ENCODE assay signal across 8 cellular contexts in the genomic region with DNA sequence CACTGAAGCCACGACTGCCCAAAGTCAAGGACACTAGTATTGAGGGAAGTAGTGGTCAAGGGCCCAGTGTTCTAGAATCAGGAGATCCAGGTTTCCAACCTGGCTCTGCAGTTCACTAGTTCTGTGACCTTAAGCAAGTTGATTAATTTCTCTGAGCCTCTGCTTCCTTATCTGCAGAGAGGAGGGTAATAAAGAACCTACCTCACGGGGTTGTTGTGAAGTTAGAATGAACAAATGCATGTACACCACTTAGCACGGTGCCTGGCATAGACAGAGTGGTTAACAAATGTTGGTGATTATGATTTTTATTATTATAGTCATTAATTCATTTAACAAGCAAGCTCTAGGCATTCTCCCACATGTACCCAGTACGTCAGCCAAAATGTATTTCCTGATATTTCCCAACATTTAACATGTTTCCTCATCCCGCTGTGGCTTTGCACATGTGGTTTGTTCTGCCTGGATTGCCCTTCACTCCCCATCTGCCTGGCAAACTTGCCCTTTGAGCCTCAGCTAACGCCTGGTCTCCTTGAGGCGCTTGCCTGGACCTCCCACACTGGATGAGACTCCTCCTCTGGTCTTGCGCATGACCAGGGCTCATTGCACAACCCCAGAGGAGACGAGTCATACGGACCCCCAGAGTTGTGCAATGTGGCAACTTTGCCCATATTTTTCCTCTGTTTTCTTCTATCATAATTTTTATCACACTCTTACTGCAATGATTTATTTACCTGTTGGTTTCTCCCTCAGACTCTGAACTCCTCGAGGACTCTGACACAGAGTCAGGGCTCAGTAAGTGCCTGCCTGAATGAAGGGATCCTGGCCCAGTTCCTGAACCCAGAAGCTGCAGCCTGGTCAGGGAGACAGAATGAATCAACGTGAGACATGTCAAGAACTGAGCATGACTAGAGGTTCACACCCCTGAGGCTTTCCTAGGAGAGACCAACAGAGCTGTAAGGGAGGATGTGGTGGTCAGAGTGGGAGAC. TPM values are rescaled to one million over a fixed set of nuclear protein-coding genes. Genes with fewer than 3 reads are reported as not detected.
A peak's percentile ranks its signal among the peaks of the same experiment; 100 is the strongest.
DNase-seq lines count a peak whose midpoint lies in the region; ATAC-seq, FAIRE-seq and TF ChIP-seq lines count a peak whose summit lies in the region.

No MANE protein-coding gene starts in this region.

- TF ChIP-seq CTCF in ascending aorta (IDR thresholded peaks at IDR 0.05), result no peak
- no peak for TF ChIP-seq CTCF in kidney (IDR thresholded peaks at IDR 0.05; ENCODE audit: borderline replicate concordance, extremely low read depth, insufficient read depth)
- no peak for TF ChIP-seq CTCF in suprapubic skin (IDR thresholded peaks at IDR 0.05)

- intact Hi-C loops in ascending aorta (cut with DNase I), result no loop called here
- intact Hi-C loops in kidney (cut with DNase I), result no loop called here

- H3K4me1 ChIP-seq in ascending aorta, result no peaks in the 10 kb centered on the region
- H3K4me1 ChIP-seq in kidney (ENCODE audit: control insufficient read depth in 1 of 2, insufficient read depth in 1 of 2, low read depth in 1 of 2, low read length in 2 of 2), result peaks cover 0 to 6% of the 10 kb centered on the region in 2 donors
- peaks cover 26% of the 10 kb centered on the region for H3K4me1 ChIP-seq in suprapubic skin

- TF ChIP-seq EP300 in suprapubic skin (IDR thresholded peaks at IDR 0.05), result no peak

- H3K36me3 ChIP-seq in ascending aorta, result no peaks in the 10 kb centered on the region
- H3K36me3 ChIP-seq in kidney (ENCODE audit: control insufficient read depth in 1 of 2, insufficient read depth in 2 of 2, low read length in 2 of 2), result no peaks in the 10 kb centered on the region
- no peaks in the 10 kb centered on the region for H3K36me3 ChIP-seq in suprapubic skin

- H3K9me3 ChIP-seq in ascending aorta, result no peaks in the 10 kb centered on the region
- peaks cover 0 to 2% of the 10 kb centered on the region in 2 donors for H3K9me3 ChIP-seq in kidney (ENCODE audit: control insufficient read depth in 1 of 2, low read length in 2 of 2)
- H3K9me3 ChIP-seq in suprapubic skin, result no peaks in the 10 kb centered on the region

- TF ChIP-seq POLR2A in suprapubic skin (IDR thresholded peaks at IDR 0.05), result no peak

- 13% methylated on average over 11 of the region's 12 CpGs for WGBS in suprapubic skin

- DNase-seq in HT-29 (ENCODE audit: low spot score) (peak; percentile 64), ascending aorta (ENCODE audit: low spot score in 2 of 2) (peak; percentile 59 to 87), kidney (peak; percentile 91), suprapubic skin (ENCODE audit: low spot score in 2 of 2) (peak; percentile 93 to 94), NCI-H2171 treated with DMSO at 0.1 percent for 48 hours (lab: John Stamatoyannopoulos, UW) (no peak)

- no peak overlapping the region for H3K27ac ChIP-seq in ascending aorta
- H3K27ac ChIP-seq in kidney (ENCODE audit: low read depth in 2 of 2, low read length in 2 of 2), result peak overlapping the region; percentile 82 to 86
- peak overlapping the region; percentile 73 for H3K27ac ChIP-seq in suprapubic skin

- H3K27me3 ChIP-seq in ascending aorta (no peaks in the 10 kb centered on the region), suprapubic skin (no peaks in the 10 kb centered on the region)

- H3K9ac ChIP-seq in kidney (ENCODE audit: low read length in 2 of 2), result no peak overlapping the region

- FAIRE-seq in kidney (lab: Jason Lieb, UNC), result no peak

- H3K4me3 ChIP-seq in ascending aorta (no peak overlapping the region), kidney (ENCODE audit: low read length in 2 of 2) (no peak overlapping the region), suprapubic skin (no peak overlapping the region)

- no peak for ATAC-seq in GM19455 (IDR thresholded peaks at IDR 0.05; ENCODE audit: unreplicated experiment)
- ATAC-seq in GM19328 (IDR thresholded peaks at IDR 0.05; ENCODE audit: unreplicated experiment), result no peak
- no peak for ATAC-seq in HG02798 (IDR thresholded peaks at IDR 0.05; ENCODE audit: poor library complexity, unreplicated experiment)

RNA-seq across cellular contexts. Expression of a gene that starts 20.7 kb away (rescaled TPM):
- total RNA-seq in HT-29 (2014; rRNA removed; shearing (Covaris generic)), result 13.7 and 15.4 TPM in 2 replicates
- 0.32 TPM for total RNA-seq in ascending aorta
- 10.5 TPM for total RNA-seq in kidney
- 10.0 TPM for polyA plus RNA-seq in kidney (ENCODE audit: insufficient read depth, low read depth, low replicate concordance)
- 100 to 1,000 TPM; 169 to 416 (median 303) TPM for total RNA-seq in suprapubic skin

RNA-seq across cellular contexts. Expression of a gene that starts 32.5 kb away (rescaled TPM):
- total RNA-seq in HT-29 (2014; rRNA removed; shearing (Covaris generic)), result 11.6 and 12.4 TPM in 2 replicates
- 22.1 TPM for total RNA-seq in ascending aorta
- total RNA-seq in kidney, result 4.2 TPM
- 1.7 TPM for polyA plus RNA-seq in kidney (ENCODE audit: insufficient read depth, low read depth, low replicate concordance)
- total RNA-seq in suprapubic skin, result 100 to 1,000 TPM in 2 of 4 donors, 10 to 100 TPM in 2; 62.7 to 131 (median 95.1) TPM

RNA-seq across cellular contexts. Expression of a gene that starts 50.9 kb away (rescaled TPM):
- total RNA-seq in HT-29 (2014; rRNA removed; shearing (Covaris generic)), result 25.1 and 27.9 TPM in 2 replicates
- total RNA-seq in ascending aorta (12.2 TPM), kidney (24.0 TPM), suprapubic skin (10 to 100 TPM; 14.1 to 50.7 (median 31.2) TPM)
- 14.5 TPM for polyA plus RNA-seq in kidney (ENCODE audit: insufficient read depth, low read depth, low replicate concordance)

Comparison
In these comparisons a context has a peak if more than half of its experiments do, and no peak if none do; other contexts are left out.
1. H3K27ac ChIP-seq: peak in kidney (2 of 2) and suprapubic skin (single experiment); none in ascending aorta (0 of 2).
2. RNA of a gene that starts 20.7 kb away (total RNA-seq): 169 to 416 TPM in suprapubic skin; 13.7 to 15.4 TPM in HT-29, 10.5 TPM in kidney (single experiment) and 0.32 TPM in ascending aorta (single experiment); every median in the first group is over 10 times any median in the second.